Comparison of ENCODE assay signal across 14 cellular contexts in genomic region chr9:111961011-111961410, GRCh38.
A peak's percentile ranks its signal among the peaks of the same experiment; 100 is the strongest.
DNase-seq lines count a peak whose midpoint lies in the region; ATAC-seq, FAIRE-seq and TF ChIP-seq lines count a peak whose summit lies in the region.
"Had no signal": no experiment of that assay in that cellular context is flagged by ENCODE, and none has a peak within 500 bp of the region (broad histone marks: within the 10 kb centered on the region; RNA-seq: fewer than 3 reads in every experiment).

No MANE protein-coding gene starts in this region.

- no peak for TF ChIP-seq RAD21 in HCT116 (IDR thresholded peaks at IDR 0.05; ENCODE audit: low read depth)

- no peaks in the 10 kb centered on the region for H4K20me1 ChIP-seq in HCT116 (ENCODE audit: insufficient read depth)

- POLR2A ChIA-PET in HCT116 (lab: Charles Lee), result no interaction called here

- TF ChIP-seq POLR2A in HCT116 (IDR thresholded peaks at IDR 0.05; ENCODE audit: borderline replicate concordance, extremely low read depth, insufficient read depth, insufficient read length), result no peak

- CTCF ChIA-PET in HCT116 (lab: Charles Lee), result no interaction called here

- FAIRE-seq in pancreas (lab: Jason Lieb, UNC), result no peak

- TF ChIP-seq CTCF in HCT116 (IDR thresholded peaks at IDR 0.05 in 2 of 3, conservative IDR thresholded peaks at IDR 0.05 in 1 of 3; ENCODE audit: borderline replicate concordance in 1 of 3, insufficient read depth in 1 of 3, low read depth in 2 of 3, low read length in 2 of 3) (no peak), pancreas (IDR thresholded peaks at IDR 0.05) (no peak)

- no peak overlapping the region for H3K27ac ChIP-seq in HCT116 (ENCODE audit: low read depth, low read length)
- H3K27ac ChIP-seq in pancreas, result peak overlapping the region in 1 of 4 donors; percentile 74
- H3K27ac ChIP-seq: parathyroid adenoma had no signal

- peak overlapping the region; percentile 8 for H2AFZ ChIP-seq in HCT116 (ENCODE audit: low read depth, low read length, poor library complexity, severe bottlenecking)
- H2AFZ ChIP-seq: parathyroid adenoma had no signal

- intact Hi-C loops in HCT116 (cut with micrococcal nuclease) (no loop called here), pancreas (cut with DNase I) (no loop called here), posterior vena cava (cut with DNase I) (no loop called here)

- no peaks in the 10 kb centered on the region for H3K36me3 ChIP-seq in HCT116 (ENCODE audit: control insufficient read depth in 1 of 2, insufficient read depth in 2 of 2, low read length in 2 of 2)
- no peaks in the 10 kb centered on the region for H3K36me3 ChIP-seq in pancreas

- DNase-seq in HCT116 (ENCODE audit: low read depth, low spot score) (no peak), NCI-H510A treated with DMSO at 0.1 percent for 48 hours (lab: John Stamatoyannopoulos, UW) (peak; percentile 85), dermis blood vessel endothelial cell (peak; percentile 45), pancreas (no peak), posterior vena cava (ENCODE audit: low spot score) (no peak), AG08396 (ENCODE audit: low spot score) (no peak)
- DNase-seq: activated CD4-positive, alpha-beta T cell treated with anti-CD3 and anti-CD28 coated beads, Interleukin-2, amount 50 U/mL, for 1 hour; activated effector memory CD4-positive, alpha-beta T cell treated with anti-CD3 and anti-CD28 coated beads, Interleukin-2, amount 50 U/mL, for 16 hours; Caco-2; MM.1S; stimulated activated CD4-positive, alpha-beta T cell treated with anti-CD3 and anti-CD28 coated beads, Interleukin-2, amount 100 ng/mL, for 48 hours had no signal

- H3K9me3 ChIP-seq in HCT116 (ENCODE audit: control insufficient read depth in 1 of 2, insufficient read depth in 1 of 2, low read depth in 1 of 2, low read length in 2 of 2) (no peaks in the 10 kb centered on the region), pancreas (no peaks in the 10 kb centered on the region)
- H3K9me3 ChIP-seq: Caco-2 had no signal

- H3K9ac ChIP-seq in HCT116 (ENCODE audit: low read length), result no peak overlapping the region
- H3K9ac ChIP-seq: parathyroid adenoma had no signal

- peaks cover 22 to 68% of the 10 kb centered on the region in 2 experiments for H3K4me1 ChIP-seq in HCT116 (ENCODE audit: control insufficient read depth in 1 of 2, insufficient read depth in 2 of 2, low read length in 2 of 2)
- H3K4me1 ChIP-seq in pancreas, result peaks cover 0 to 44% (median 9%) of the 10 kb centered on the region in 3 donors
- H3K4me1 ChIP-seq: parathyroid adenoma had no signal

- BruUV-seq in HCT116 (replicated peaks; lab: Mats Ljungman, UMichigan), result no TSS peak

- 0 out of 2 replicates have a peak overlapping the region, but pooled peaks have one; percentile 42 for H3K4me2 ChIP-seq in HCT116 (ENCODE audit: low read length)

- H3K27me3 ChIP-seq in HCT116 (ENCODE audit: insufficient read depth, low read length) (no peaks in the 10 kb centered on the region), pancreas (no peaks in the 10 kb centered on the region)

- ATAC-seq in HCT116 (no peak), pancreas (peak in 3 of 4 donors; percentile 30 to 38 (median 37)), HG03196 (IDR thresholded peaks at IDR 0.05; ENCODE audit: unreplicated experiment) (no peak), HG03095 (IDR thresholded peaks at IDR 0.05; ENCODE audit: unreplicated experiment) (no peak)

- H3K4me3 ChIP-seq in HCT116 (replicated peaks in 1 of 2; ENCODE audit: low read depth in 1 of 2, low read length in 2 of 2) (no peak overlapping the region), pancreas (no peak overlapping the region)

- 26 to 39% methylated on average over 2 of the region's 2 CpGs for WGBS in pancreas, 2 donors

- H3K79me2 ChIP-seq in HCT116 (ENCODE audit: insufficient read depth, low read length), result no peaks in the 10 kb centered on the region
- H3K79me2 ChIP-seq: parathyroid adenoma had no signal

- H3K9me2 ChIP-seq in HCT116 (ENCODE audit: insufficient read depth), result no peaks in the 10 kb centered on the region

- RAD21 ChIA-PET in HCT116 (lab: Charles Lee; ENCODE audit: low non-redundant PET in 1 of 2, low total read pairs in 2 of 2, uncharacterized antibody in 2 of 2, unreplicated experiment in 2 of 2), result no interaction called here

TF ChIP-seq in HCT116, 20 proteins besides CTCF, POLR2A, EP300 and RAD21:
- TF ChIP-seq ELF1 (IDR thresholded peaks at IDR 0.05; ENCODE audit: borderline replicate concordance, low read depth), result no peak
- no peak for TF ChIP-seq EZH2 (IDR thresholded peaks at IDR 0.05)
- no peak for TF ChIP-seq ZFX (IDR thresholded peaks at IDR 0.05)
- no peak for TF ChIP-seq ZBTB33 (IDR thresholded peaks at IDR 0.05; ENCODE audit: extremely low read depth, insufficient replicate concordance, low read length)
- no peak for TF ChIP-seq CBX3 (IDR thresholded peaks at IDR 0.05; ENCODE audit: low read depth)
- TF ChIP-seq JUND (IDR thresholded peaks at IDR 0.05), result no peak
- no peak for TF ChIP-seq CEBPB (IDR thresholded peaks at IDR 0.05; ENCODE audit: low read depth)
- TF ChIP-seq, protein P1, sequence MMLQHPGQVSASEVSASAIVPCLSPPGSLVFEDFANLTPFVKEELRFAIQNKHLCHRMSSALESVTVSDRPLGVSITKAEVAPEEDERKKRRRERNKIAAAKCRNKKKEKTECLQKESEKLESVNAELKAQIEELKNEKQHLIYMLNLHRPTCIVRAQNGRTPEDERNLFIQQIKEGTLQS (IDR thresholded peaks at IDR 0.05), result no peak
- no peak for TF ChIP-seq SIN3A (IDR thresholded peaks at IDR 0.05; ENCODE audit: low read depth)
- no peak for TF ChIP-seq POLR2AphosphoS5 (IDR thresholded peaks at IDR 0.05; ENCODE audit: low read depth, low read length)
- no peak for TF ChIP-seq EZH2phosphoT487 (IDR thresholded peaks at IDR 0.05; ENCODE audit: borderline replicate concordance)
- TF ChIP-seq, protein P2, sequence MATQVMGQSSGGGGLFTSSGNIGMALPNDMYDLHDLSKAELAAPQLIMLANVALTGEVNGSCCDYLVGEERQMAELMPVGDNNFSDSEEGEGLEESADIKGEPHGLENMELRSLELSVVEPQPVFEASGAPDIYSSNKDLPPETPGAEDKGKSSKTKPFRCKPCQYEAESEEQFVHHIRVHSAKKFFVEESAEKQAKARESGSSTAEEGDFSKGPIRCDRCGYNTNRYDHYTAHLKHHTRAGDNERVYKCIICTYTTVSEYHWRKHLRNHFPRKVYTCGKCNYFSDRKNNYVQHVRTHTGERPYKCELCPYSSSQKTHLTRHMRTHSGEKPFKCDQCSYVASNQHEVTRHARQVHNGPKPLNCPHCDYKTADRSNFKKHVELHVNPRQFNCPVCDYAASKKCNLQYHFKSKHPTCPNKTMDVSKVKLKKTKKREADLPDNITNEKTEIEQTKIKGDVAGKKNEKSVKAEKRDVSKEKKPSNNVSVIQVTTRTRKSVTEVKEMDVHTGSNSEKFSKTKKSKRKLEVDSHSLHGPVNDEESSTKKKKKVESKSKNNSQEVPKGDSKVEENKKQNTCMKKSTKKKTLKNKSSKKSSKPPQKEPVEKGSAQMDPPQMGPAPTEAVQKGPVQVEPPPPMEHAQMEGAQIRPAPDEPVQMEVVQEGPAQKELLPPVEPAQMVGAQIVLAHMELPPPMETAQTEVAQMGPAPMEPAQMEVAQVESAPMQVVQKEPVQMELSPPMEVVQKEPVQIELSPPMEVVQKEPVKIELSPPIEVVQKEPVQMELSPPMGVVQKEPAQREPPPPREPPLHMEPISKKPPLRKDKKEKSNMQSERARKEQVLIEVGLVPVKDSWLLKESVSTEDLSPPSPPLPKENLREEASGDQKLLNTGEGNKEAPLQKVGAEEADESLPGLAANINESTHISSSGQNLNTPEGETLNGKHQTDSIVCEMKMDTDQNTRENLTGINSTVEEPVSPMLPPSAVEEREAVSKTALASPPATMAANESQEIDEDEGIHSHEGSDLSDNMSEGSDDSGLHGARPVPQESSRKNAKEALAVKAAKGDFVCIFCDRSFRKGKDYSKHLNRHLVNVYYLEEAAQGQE (IDR thresholded peaks at IDR 0.05; ENCODE audit: low read depth), result no peak
- no peak for TF ChIP-seq SRF (IDR thresholded peaks at IDR 0.05; ENCODE audit: low read depth)
- no peak for TF ChIP-seq YY1 (IDR thresholded peaks at IDR 0.05; ENCODE audit: extremely low read depth, insufficient replicate concordance, low read depth, low read length)
- TF ChIP-seq SP1 (IDR thresholded peaks at IDR 0.05; ENCODE audit: low read depth), result no peak
- no peak for TF ChIP-seq EGR1 (IDR thresholded peaks at IDR 0.05; ENCODE audit: low read depth)
- TF ChIP-seq, protein P3, sequence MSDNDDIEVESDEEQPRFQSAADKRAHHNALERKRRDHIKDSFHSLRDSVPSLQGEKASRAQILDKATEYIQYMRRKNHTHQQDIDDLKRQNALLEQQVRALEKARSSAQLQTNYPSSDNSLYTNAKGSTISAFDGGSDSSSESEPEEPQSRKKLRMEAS (IDR thresholded peaks at IDR 0.05), result no peak; the same call in 1 of the 2 replicates

Comparison
In these comparisons a context has a peak if more than half of its experiments do, and no peak if none do; other contexts are left out.
1. ATAC-seq: peak in pancreas (3 of 4); none in HCT116 (single experiment), HG03196 (single experiment) and HG03095 (single experiment).
2. DNase-seq: peak in NCI-H510A treated with DMSO at 0.1 percent for 48 hours (single experiment) and dermis blood vessel endothelial cell (single experiment); none in HCT116 (single experiment), pancreas (0 of 6), posterior vena cava (single experiment) and AG08396 (single experiment).